Comparison of ENCODE assay signal across 31 cellular contexts in the genomic region with DNA sequence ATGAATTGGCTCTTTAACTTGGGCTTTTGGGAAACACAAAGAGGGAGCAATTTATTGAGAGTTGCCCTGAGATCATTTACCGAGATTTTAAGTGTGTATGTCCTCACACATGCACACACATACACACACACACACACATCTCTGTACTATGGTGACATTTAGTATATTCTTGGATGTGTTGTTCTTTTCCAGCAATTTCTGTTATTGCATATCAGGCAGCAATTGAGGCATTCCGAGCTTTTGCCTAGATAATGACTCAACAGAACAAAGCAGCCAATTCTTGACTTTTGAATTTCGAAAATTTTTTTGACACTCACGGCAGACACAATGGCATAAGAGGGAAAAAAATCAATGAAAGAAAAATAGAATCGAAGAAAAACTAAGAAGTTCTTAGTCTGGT.
"Had no signal": no experiment of that assay in that cellular context is flagged by ENCODE, and none has a peak within 500 bp of the region (broad histone marks: within the 10 kb centered on the region; RNA-seq: fewer than 3 reads in every experiment).

No MANE protein-coding gene starts in this region.

- H3K9me3 Mint-ChIP-seq: activated CD4-positive, alpha-beta memory T cell treated with anti-CD3 and anti-CD28 coated beads, Interleukin-2, amount 10 ng/mL, durations not matched to agents 7 days and 5 days; activated naive CD4-positive, alpha-beta T cell treated with anti-CD3 and anti-CD28 coated beads, Interleukin-2, amount 10 ng/mL, durations not matched to agents 7 days and 5 days; activated naive CD4-positive, alpha-beta T cell treated with anti-CD3 and anti-CD28 coated beads, Interleukin-2, amount 50 U/mL, for 72 hours; activated T-cell treated with anti-CD3 and anti-CD28 coated beads, Interleukin-2, amount 50 U/mL, for 24 hours; activated T-cell treated with anti-CD3 and anti-CD28 coated beads, Interleukin-2, amount 50 U/mL, for 72 hours; effector memory CD8-positive, alpha-beta T cell; T-helper 2 cell treated with Interferon-gamma antibody and Interleukin-4, amounts not matched to agents 5 μg/mL and 100 μg/mL, for 36 hours had no signal

- H3K27ac Mint-ChIP-seq: activated CD4-positive, alpha-beta memory T cell treated with anti-CD3 and anti-CD28 coated beads, Interleukin-2, amount 10 ng/mL, durations not matched to agents 7 days and 5 days; activated CD4-positive, alpha-beta T cell treated with anti-CD3 and anti-CD28 coated beads for 36 hours; activated CD4-positive, alpha-beta T cell treated with anti-CD3 and anti-CD28 coated beads, Interleukin-2, amount 10 ng/mL, durations not matched to agents 24 days and 14 days; activated naive CD4-positive, alpha-beta T cell treated with anti-CD3 and anti-CD28 coated beads, Interleukin-2, amount 10 ng/mL, durations not matched to agents 7 days and 5 days; activated naive CD4-positive, alpha-beta T cell treated with anti-CD3 and anti-CD28 coated beads, Interleukin-2, amount 50 U/mL, for 72 hours; activated naive CD8-positive, alpha-beta T cell treated with anti-CD3 and anti-CD28 coated beads, Interleukin-2, amount 10 ng/mL, durations not matched to agents 7 days and 5 days; activated T-cell treated with anti-CD3 and anti-CD28 coated beads, Interleukin-2, amount 50 U/mL, for 24 hours; activated T-cell treated with anti-CD3 and anti-CD28 coated beads, Interleukin-2, amount 50 U/mL, for 72 hours; effector memory CD8-positive, alpha-beta T cell; T-helper 17 cell; T-helper 2 cell treated with Interferon-gamma antibody and Interleukin-4, amounts not matched to agents 5 μg/mL and 100 μg/mL, for 36 hours had no signal

- ATAC-seq: activated CD4-positive, alpha-beta T cell treated with anti-CD3 and anti-CD28 coated beads for 36 hours; activated naive CD4-positive, alpha-beta T cell treated with anti-CD3 and anti-CD28 coated beads, Interleukin-2, amount 50 U/mL, for 72 hours; activated T-cell treated with anti-CD3 and anti-CD28 coated beads, Interleukin-2, amount 50 U/mL, for 72 hours; effector memory CD8-positive, alpha-beta T cell; T-helper 17 cell had no signal

- H3K36me3 Mint-ChIP-seq: activated naive CD4-positive, alpha-beta T cell treated with anti-CD3 and anti-CD28 coated beads, Interleukin-2, amount 10 ng/mL, durations not matched to agents 7 days and 5 days; activated naive CD4-positive, alpha-beta T cell treated with anti-CD3 and anti-CD28 coated beads, Interleukin-2, amount 50 U/mL, for 72 hours; activated naive CD8-positive, alpha-beta T cell treated with anti-CD3 and anti-CD28 coated beads, Interleukin-2, amount 10 ng/mL, durations not matched to agents 7 days and 5 days had no signal

- DNase-seq: activated CD4-positive, alpha-beta memory T cell treated with anti-CD3 and anti-CD28 coated beads, Interleukin-2, amount 10 ng/mL, durations not matched to agents 7 days and 5 days; activated CD4-positive, alpha-beta T cell treated with anti-CD3 and anti-CD28 coated beads for 36 hours; activated CD4-positive, alpha-beta T cell treated with anti-CD3 and anti-CD28 coated beads, Interleukin-2, amount 10 ng/mL, durations not matched to agents 24 days and 14 days; activated CD4-positive, CD25-positive, alpha-beta regulatory T cell; activated CD4-positive, CD25-positive, alpha-beta regulatory T cell treated with anti-CD3 and anti-CD28 coated beads, Interleukin-2, amount 50 U/mL, for 72 hours; activated CD8-positive, alpha-beta memory T cell treated with anti-CD3 and anti-CD28 coated beads, Interleukin-2, amount 50 U/mL, for 48 hours; activated gamma-delta T cell; activated naive CD4-positive, alpha-beta T cell; activated naive CD4-positive, alpha-beta T cell treated with anti-CD3 and anti-CD28 coated beads, Interleukin-2, amount 10 ng/mL, durations not matched to agents 7 days and 5 days; activated naive CD8-positive, alpha-beta T cell treated with anti-CD3 and anti-CD28 coated beads, Interleukin-2, amount 10 ng/mL, durations not matched to agents 7 days and 5 days; activated T-cell treated with anti-CD3 and anti-CD28 coated beads for 4 hours; activated T-cell treated with anti-CD3 and anti-CD28 coated beads, Interleukin-2, amount 50 U/mL, for 24 hours; activated T-cell treated with anti-CD3 and anti-CD28 coated beads, Interleukin-2, amount 50 U/mL, for 72 hours; amniotic stem cell; anterior cingulate cortex; brain microvascular endothelial cell; caudate nucleus; cortex of kidney; dermis blood vessel endothelial cell; effector CD4-positive, alpha-beta T cell; effector memory CD8-positive, alpha-beta T cell; erythroblast; foreskin fibroblast; head of caudate nucleus; hippocampal formation; T-helper 1 cell; T-helper 17 cell; T1000 had no signal

- H3K4me3 ChIP-seq: esophagus muscularis mucosa had no signal

- H3K4me1 ChIP-seq: esophagus muscularis mucosa had no signal

- H3K36me3 ChIP-seq: brain microvascular endothelial cell, esophagus muscularis mucosa had no signal

- H3K27ac ChIP-seq: brain microvascular endothelial cell, esophagus muscularis mucosa had no signal

- H3K4me3 Mint-ChIP-seq: activated CD4-positive, alpha-beta memory T cell treated with anti-CD3 and anti-CD28 coated beads, Interleukin-2, amount 10 ng/mL, durations not matched to agents 7 days and 5 days; activated CD4-positive, alpha-beta T cell treated with anti-CD3 and anti-CD28 coated beads for 36 hours; activated CD4-positive, alpha-beta T cell treated with anti-CD3 and anti-CD28 coated beads, Interleukin-2, amount 10 ng/mL, durations not matched to agents 24 days and 14 days; activated naive CD4-positive, alpha-beta T cell treated with anti-CD3 and anti-CD28 coated beads, Interleukin-2, amount 10 ng/mL, durations not matched to agents 7 days and 5 days; activated naive CD8-positive, alpha-beta T cell treated with anti-CD3 and anti-CD28 coated beads, Interleukin-2, amount 10 ng/mL, durations not matched to agents 7 days and 5 days; activated T-cell treated with anti-CD3 and anti-CD28 coated beads, Interleukin-2, amount 50 U/mL, for 24 hours; activated T-cell treated with anti-CD3 and anti-CD28 coated beads, Interleukin-2, amount 50 U/mL, for 72 hours; effector memory CD8-positive, alpha-beta T cell; T-helper 17 cell; T-helper 2 cell treated with Interferon-gamma antibody and Interleukin-4, amounts not matched to agents 5 μg/mL and 100 μg/mL, for 36 hours had no signal

- H3K4me1 Mint-ChIP-seq: activated CD4-positive, alpha-beta memory T cell treated with anti-CD3 and anti-CD28 coated beads, Interleukin-2, amount 10 ng/mL, durations not matched to agents 7 days and 5 days; activated CD4-positive, alpha-beta T cell treated with anti-CD3 and anti-CD28 coated beads for 36 hours; activated CD4-positive, alpha-beta T cell treated with anti-CD3 and anti-CD28 coated beads, Interleukin-2, amount 10 ng/mL, durations not matched to agents 24 days and 14 days; activated naive CD4-positive, alpha-beta T cell treated with anti-CD3 and anti-CD28 coated beads, Interleukin-2, amount 10 ng/mL, durations not matched to agents 7 days and 5 days; activated naive CD8-positive, alpha-beta T cell treated with anti-CD3 and anti-CD28 coated beads, Interleukin-2, amount 10 ng/mL, durations not matched to agents 7 days and 5 days had no signal

- H3K9me3 ChIP-seq: esophagus muscularis mucosa had no signal

- H3K27me3 Mint-ChIP-seq: activated naive CD4-positive, alpha-beta T cell treated with anti-CD3 and anti-CD28 coated beads, Interleukin-2, amount 10 ng/mL, durations not matched to agents 7 days and 5 days had no signal

- H3K27me3 ChIP-seq: brain microvascular endothelial cell, esophagus muscularis mucosa had no signal
